In the genomic region with DNA sequence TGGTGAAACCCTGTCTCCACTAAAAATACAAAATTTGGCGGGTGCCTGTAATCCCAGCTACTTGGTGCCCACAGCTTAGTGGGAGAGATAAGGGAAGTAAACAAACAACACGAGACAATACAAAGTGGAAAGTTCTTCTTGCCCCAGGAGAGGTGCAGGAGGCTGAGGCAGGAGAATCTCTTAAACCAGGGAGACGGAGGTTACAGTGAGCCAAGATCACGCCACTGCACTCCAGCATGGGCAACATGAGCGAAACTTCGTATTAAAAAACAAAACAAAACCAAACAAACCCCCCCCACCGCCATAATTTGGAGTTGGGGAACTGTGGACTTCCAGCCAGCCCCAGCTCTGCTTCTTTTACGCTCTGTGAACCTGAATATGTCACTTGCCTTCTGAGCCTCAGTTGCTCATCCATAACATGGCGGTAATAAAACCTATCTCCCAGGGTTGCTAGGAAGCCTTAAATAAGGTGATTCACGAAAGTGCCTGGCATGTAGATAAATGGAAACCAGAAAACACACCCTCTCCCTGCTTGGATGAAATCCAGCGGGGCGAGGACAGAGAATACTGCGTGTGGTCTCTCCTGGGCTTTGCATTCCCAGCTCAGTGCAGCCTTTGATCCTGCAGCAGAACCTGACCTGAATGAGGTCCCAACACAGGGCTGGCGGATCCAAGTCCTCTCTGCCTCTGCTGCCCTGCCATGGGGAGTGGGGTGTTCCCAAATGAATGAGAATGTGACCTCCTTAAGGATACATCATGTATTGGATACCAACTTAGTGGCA, we compare ENCODE assay signal across 20 cellular contexts. TPM values are rescaled to one million over a fixed set of nuclear protein-coding genes. Genes with fewer than 3 reads are reported as not detected.
A peak's percentile ranks its signal among the peaks of the same experiment; 100 is the strongest.
DNase-seq lines count a peak whose midpoint lies in the region; ATAC-seq, FAIRE-seq and TF ChIP-seq lines count a peak whose summit lies in the region.
"Had no signal": no experiment of that assay in that cellular context is flagged by ENCODE, and none has a peak within 500 bp of the region (broad histone marks: within the 10 kb centered on the region; RNA-seq: fewer than 3 reads in every experiment).

No MANE protein-coding gene starts in this region.

- H3K9me2 ChIP-seq in PC-9 (ENCODE audit: insufficient read depth) = no peaks in the 10 kb centered on the region

- CTCF ChIA-PET in A549 (lab: Yijun Ruan, JAX) = interaction anchor here (0.6 to 19.7 kb wide), 22 partner anchors 8 to 122 kb away, joined by 3 to 290 read pairs (median 6); partner anchors contain the start of genes ABHD11, MLXIPL, STX1A and VPS37D
- CTCF ChIA-PET in PC-9 (lab: Charles Lee) = interaction anchor here (0.6 kb wide), 1 partner anchor 20 kb away, joined by 16 read pairs; no protein-coding TSS in a partner anchor

- peaks cover 32% of the 10 kb centered on the region for H3K4me1 ChIP-seq in A549
- H3K4me1 ChIP-seq in PC-9 (replicated peaks; ENCODE audit: insufficient read depth) = peaks cover 12% of the 10 kb centered on the region
- H3K4me1 ChIP-seq: lower lobe of right lung, vagina had no signal

- H3K27ac ChIP-seq in A549 = peak overlapping the region; percentile 73 to 75
- H3K27ac ChIP-seq in PC-9 = no peak overlapping the region
- H3K27ac ChIP-seq: lower lobe of right lung, vagina had no signal

- FAIRE-seq in A549 (lab: Jason Lieb, UNC) = no peak

- no peak; a peak in 1 of 5 replicates for TF ChIP-seq EP300 in A549 (IDR thresholded peaks at IDR 0.05)

- intact Hi-C loops in PC-9 (cut with micrococcal nuclease; ENCODE audit: unreplicated experiment) = loop anchor here (1.0 kb wide), 1 partner anchor 53 kb away; the partner anchor contains the start of gene VPS37D

- no TSS peak for BruUV-seq in PC-9 (replicated peaks; lab: Mats Ljungman, UMichigan)

- TF ChIP-seq CTCF in A549 (IDR thresholded peaks at IDR 0.05) (no peak), PC-9 (conservative IDR thresholded peaks at IDR 0.05) (no peak)

- H4K20me1 ChIP-seq in PC-9 (ENCODE audit: insufficient read depth) = no peaks in the 10 kb centered on the region

- POLR2A ChIA-PET in A549 (lab: Yijun Ruan, JAX) (interaction anchor here (0.8 to 1.2 kb wide), 2 partner anchors 124 kb away, joined by 3 read pairs; partner anchors contain the start of gene ABHD11), PC-9 (lab: Charles Lee; ENCODE audit: unreplicated experiment) (interaction anchor here (0.7 kb wide), 1 partner anchor 32 kb away, joined by 3 read pairs; no protein-coding TSS in a partner anchor)

- H3K27me3 ChIP-seq in PC-9 (ENCODE audit: insufficient read depth, low read depth) = no peaks in the 10 kb centered on the region
- H3K27me3 ChIP-seq: vagina had no signal

- TF ChIP-seq RAD21 in A549 (conservative IDR thresholded peaks at IDR 0.05 in 1 of 2, IDR thresholded peaks at IDR 0.05 in 1 of 2) = no peak

- peak in 1 of 2 experiments; percentile 79 for DNase-seq in A549 (ENCODE audit: low read depth in 1 of 2, low spot score in 1 of 2)
- peak; percentile 78 for DNase-seq in M059J (ENCODE audit: low read depth)
- peak; percentile 64 for DNase-seq in amniotic epithelial cell (ENCODE audit: low read depth)
- DNase-seq in left lobe of liver (ENCODE audit: low spot score) = peak; percentile 69
- no peak for DNase-seq in anterior cingulate cortex (lab: John Stamatoyannopoulos, UW)
- no peak for DNase-seq in PC-9
- no peak for DNase-seq in HuH-7.5 (ENCODE audit: low spot score)
- DNase-seq: activated CD8-positive, alpha-beta memory T cell treated with anti-CD3 and anti-CD28 coated beads, Interleukin-2, amount 10 ng/mL, durations not matched to agents 7 days and 5 days; CD4-positive, alpha-beta memory T cell; foreskin melanocyte; lower lobe of right lung; natural killer cell; NCI-H146; NCI-H526; OCI-M1; stimulated activated naive CD8-positive, alpha-beta T cell treated with anti-CD3 and anti-CD28 coated beads, Interleukin-15, Interleukin-2, amounts not matched to agents 100 U/mL and 50 U/mL, for 24 hours had no signal

- peaks cover 20% of the 10 kb centered on the region; the same call in 1 of the 2 replicates for H3F3A ChIP-seq in PC-9 (ENCODE audit: insufficient read depth, low read depth)

- no peak overlapping the region for H2AFZ ChIP-seq in PC-9

- H3K4me3 ChIP-seq in A549 = no peak overlapping the region
- no peak overlapping the region for H3K4me3 ChIP-seq in PC-9
- H3K4me3 ChIP-seq: lower lobe of right lung, vagina had no signal

- TF ChIP-seq POLR2A in A549 (IDR thresholded peaks at IDR 0.05; ENCODE audit: low read length) = no peak

- ATAC-seq in A549 = peak; percentile 9 to 14; a peak in 2 of 6 replicates
- ATAC-seq in left lobe of liver = peak; percentile 55
- ATAC-seq in GM19023 (IDR thresholded peaks at IDR 0.05; ENCODE audit: unreplicated experiment) = no peak
- ATAC-seq: activated CD8-positive, alpha-beta memory T cell treated with anti-CD3 and anti-CD28 coated beads, Interleukin-2, amount 10 ng/mL, durations not matched to agents 7 days and 5 days; natural killer cell; stimulated activated naive CD8-positive, alpha-beta T cell treated with anti-CD3 and anti-CD28 coated beads, Interleukin-15, Interleukin-2, amounts not matched to agents 100 U/mL and 50 U/mL, for 24 hours had no signal

- H3K36me3 ChIP-seq in PC-9 (ENCODE audit: low read depth) = no peaks in the 10 kb centered on the region
- H3K36me3 ChIP-seq: lower lobe of right lung, vagina had no signal

- 45% methylated on average over 14 of the region's 14 CpGs for WGBS in A549 (ENCODE audit: missing lambda C conversion rate)

- no peaks in the 10 kb centered on the region for H3K79me2 ChIP-seq in PC-9 (ENCODE audit: low read depth)

- H3K4me2 ChIP-seq in A549 (peak overlapping the region; percentile 75), PC-9 (no peak overlapping the region)

- H3K9me3 ChIP-seq in A549 = no peaks in the 10 kb centered on the region
- no peaks in the 10 kb centered on the region for H3K9me3 ChIP-seq in PC-9 (ENCODE audit: insufficient read depth, low read depth)
- H3K9me3 ChIP-seq: lower lobe of right lung, vagina had no signal

TF ChIP-seq in A549, 52 proteins besides CTCF, POLR2A, EP300 and RAD21:
- TF ChIP-seq RCOR1 (IDR thresholded peaks at IDR 0.05; ENCODE audit: low read depth, low read length) (no peak), BCL3 (IDR thresholded peaks at IDR 0.05) (no peak), RARB (CRISPR knock-in tag; IDR thresholded peaks at IDR 0.05) (no peak), GATA3 (IDR thresholded peaks at IDR 0.05; ENCODE audit: borderline replicate concordance) (peak; percentile 26; the same call in 1 of the 2 replicates)

RNA-seq across cellular contexts. Expression of gene MLXIPL, which starts 10.2 kb away (rescaled TPM):
- polyA plus RNA-seq in A549 (2011; rRNA removed) (1.4 and 2.2 TPM in 2 replicates), A549 (2017; fragmentation: RNase III; extraction: RNeasy Plus Mini Kit Qiagen cat#74134 plus additional on column Dnase treatment) (1.8 to 3.8 TPM (median 3.3 TPM) in 3 replicates)
- polyA plus RNA-seq in A549 (2012; cell fraction: cytosol; rRNA removed) = 0.93 and 1.4 TPM in 2 replicates
- 11.2 and 12.0 TPM in 2 replicates for polyA plus RNA-seq in A549 (2012; cell fraction: nucleus; rRNA removed)
- polyA minus RNA-seq in A549 (2011; rRNA and poly(A)+ RNA removed) = 0.62 and 2.9 TPM in 2 replicates
- total RNA-seq in M059J (2014; rRNA removed; shearing (Covaris generic)) = 0.07 and 0.71 TPM in 2 replicates
- total RNA-seq in left lobe of liver (457 TPM), PC-9 (2021) (24.9 and 32.0 TPM in 2 replicates)
- total RNA-seq: activated CD8-positive, alpha-beta memory T cell treated with anti-CD3 and anti-CD28 coated beads, Interleukin-2, amount 10 ng/mL, durations not matched to agents 7 days and 5 days; CD4-positive, alpha-beta memory T cell; chondrocyte; natural killer cell; pulmonary artery endothelial cell had no signal
- polyA plus RNA-seq: CD4-positive, alpha-beta memory T cell had no signal

RNA-seq across cellular contexts. Expression of gene TBL2, which starts 35.8 kb away (rescaled TPM):
- polyA plus RNA-seq in A549 (2011; rRNA removed) = 34.4 and 38.3 TPM in 2 replicates
- 42.1 and 53.3 TPM in 2 replicates for polyA plus RNA-seq in A549 (2012; cell fraction: cytosol; rRNA removed)
- 84.1 and 84.4 TPM in 2 replicates for polyA plus RNA-seq in A549 (2012; cell fraction: nucleus; rRNA removed)
- polyA plus RNA-seq in A549 (2017; fragmentation: RNase III; extraction: RNeasy Plus Mini Kit Qiagen cat#74134 plus additional on column Dnase treatment) = 41.8 to 46.4 TPM (median 45.9 TPM) in 3 replicates
- 82.8 and 88.0 TPM in 2 replicates for polyA minus RNA-seq in A549 (2011; rRNA and poly(A)+ RNA removed)
- 59.8 and 81.0 TPM in 2 replicates for total RNA-seq in M059J (2014; rRNA removed; shearing (Covaris generic))
- total RNA-seq in left lobe of liver = 16.1 TPM
- total RNA-seq in PC-9 (2021) = 43.9 and 49.2 TPM in 2 replicates

RNA-seq across cellular contexts. Expression of gene VPS37D, which starts 53.5 kb away (rescaled TPM):
- polyA plus RNA-seq in A549 (2011; rRNA removed) = 3.3 and 3.8 TPM in 2 replicates
- 3.2 and 4.5 TPM in 2 replicates for polyA plus RNA-seq in A549 (2012; cell fraction: cytosol; rRNA removed)
- 3.2 and 3.6 TPM in 2 replicates for polyA plus RNA-seq in A549 (2012; cell fraction: nucleus; rRNA removed)
- 2.2 to 2.9 TPM (median 2.6 TPM) in 3 replicates for polyA plus RNA-seq in A549 (2017; fragmentation: RNase III; extraction: RNeasy Plus Mini Kit Qiagen cat#74134 plus additional on column Dnase treatment)
- polyA minus RNA-seq in A549 (2011; rRNA and poly(A)+ RNA removed) = 2.1 and 3.3 TPM in 2 replicates
- 1.7 and 5.1 TPM in 2 replicates for total RNA-seq in M059J (2014; rRNA removed; shearing (Covaris generic))
- 2.6 TPM for total RNA-seq in left lobe of liver
- 8.3 and 12.4 TPM in 2 replicates for total RNA-seq in PC-9 (2021)
- total RNA-seq: activated CD8-positive, alpha-beta memory T cell treated with anti-CD3 and anti-CD28 coated beads, Interleukin-2, amount 10 ng/mL, durations not matched to agents 7 days and 5 days; CD4-positive, alpha-beta memory T cell had no signal
- polyA plus RNA-seq: CD4-positive, alpha-beta memory T cell had no signal

RNA-seq across cellular contexts. Expression of gene BCL7B, which starts 56.7 kb away (rescaled TPM):
- 58.8 and 62.5 TPM in 2 replicates for polyA plus RNA-seq in A549 (2011; rRNA removed)
- 86.5 and 94.9 TPM in 2 replicates for polyA plus RNA-seq in A549 (2012; cell fraction: cytosol; rRNA removed)
- polyA plus RNA-seq in A549 (2012; cell fraction: nucleus; rRNA removed) = 54.4 and 57.8 TPM in 2 replicates
- 48.8 to 52.3 TPM (median 51.7 TPM) in 3 replicates for polyA plus RNA-seq in A549 (2017; fragmentation: RNase III; extraction: RNeasy Plus Mini Kit Qiagen cat#74134 plus additional on column Dnase treatment)
- polyA minus RNA-seq in A549 (2011; rRNA and poly(A)+ RNA removed) = 54.6 and 58.6 TPM in 2 replicates
- 60.7 and 68.3 TPM in 2 replicates for total RNA-seq in M059J (2014; rRNA removed; shearing (Covaris generic))
- total RNA-seq in left lobe of liver = 21.9 TPM
- 57.1 and 70.4 TPM in 2 replicates for total RNA-seq in PC-9 (2021)

Comparison
In these comparisons a context has a peak if more than half of its experiments do, and no peak if none do; other contexts are left out.
1. DNase-seq: peak in M059J (single experiment), amniotic epithelial cell (single experiment) and left lobe of liver (single experiment); none in anterior cingulate cortex (0 of 58), PC-9 (0 of 2) and HuH-7.5 (single experiment).
2. RNA of gene MLXIPL, which starts 10.2 kb away (total RNA-seq): 457 TPM in left lobe of liver (single experiment); 24.9 to 32.0 TPM in PC-9 and 0.07 to 0.71 TPM in M059J; every median in the first group is over 10 times any median in the second.